ENCODE assay signal across 27 cellular contexts in the genomic region with DNA sequence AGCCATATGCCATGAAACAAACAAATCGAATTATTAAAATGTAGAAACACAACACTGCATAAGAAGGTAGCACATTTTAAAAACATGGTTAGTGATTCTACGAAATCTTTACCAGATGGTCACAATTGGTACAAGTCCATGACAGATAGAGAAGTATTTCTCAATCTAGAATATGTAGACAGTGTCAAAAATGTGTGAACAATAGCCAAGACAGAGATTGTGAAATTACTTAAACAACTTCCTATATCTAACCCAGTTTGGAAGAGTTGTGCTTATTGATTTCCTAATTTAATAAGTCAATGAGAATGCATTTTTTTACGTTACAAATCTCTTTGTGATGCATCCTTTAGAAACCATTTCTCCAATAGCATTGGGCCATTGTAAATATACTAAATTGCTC.
"Had no signal": no experiment of that assay in that cellular context is flagged by ENCODE, and none has a peak within 500 bp of the region (broad histone marks: within the 10 kb centered on the region; RNA-seq: fewer than 3 reads in every experiment).

No MANE protein-coding gene starts in this region.

- H3K4me1 Mint-ChIP-seq: activated CD4-positive, alpha-beta T cell treated with anti-CD3 and anti-CD28 coated beads, Interleukin-2, amount 10 ng/mL, durations not matched to agents 7 days and 5 days; activated CD8-positive, alpha-beta memory T cell treated with anti-CD3 and anti-CD28 coated beads, Interleukin-2, amount 10 ng/mL, durations not matched to agents 7 days and 5 days; activated naive CD8-positive, alpha-beta T cell treated with anti-CD3 and anti-CD28 coated beads, Interleukin-2, amount 50 U/mL, for 24 hours; stimulated activated memory B cell treated with anti-CD40 and anti-IgM and Interleukin-4, amounts not matched to agents 10 μg/mL and 1 μg/mL and 100 μg/mL, for 72 hours had no signal

- H3K4me3 Mint-ChIP-seq: activated CD4-positive, alpha-beta T cell treated with anti-CD3 and anti-CD28 coated beads, Interleukin-2, amount 10 ng/mL, durations not matched to agents 7 days and 5 days; activated CD8-positive, alpha-beta memory T cell treated with anti-CD3 and anti-CD28 coated beads, Interleukin-2, amount 10 ng/mL, durations not matched to agents 7 days and 5 days; activated CD8-positive, alpha-beta T cell treated with anti-CD3 and anti-CD28 coated beads for 36 hours; activated naive CD8-positive, alpha-beta T cell treated with anti-CD3 and anti-CD28 coated beads, Interleukin-2, amount 50 U/mL, for 24 hours; activated T-helper 1 cell treated with anti-CD3 and anti-CD28 coated beads, Interleukin-12 subunit alpha, Interleukin-12 subunit beta, Interleukin-2, Interleukin-4 antibody, amounts not matched to agents 30 ng/mL and 10 ng/mL and 1 ng/mL, durations not matched to agents 14 hours and 24 hours and 36 hours; natural killer cell treated with Interleukin-12 subunit alpha and Interleukin-12 subunit beta and Interleukin-15 and Interleukin-18, amount 100 ng/mL, for 72 hours; stimulated activated memory B cell treated with anti-CD40 and anti-IgM and Interleukin-4, amounts not matched to agents 10 μg/mL and 1 μg/mL and 100 μg/mL, for 72 hours had no signal

- H3K4me3 ChIP-seq: body of pancreas, cardiac muscle cell, gastrocnemius medialis, left ventricle myocardium inferior, sigmoid colon, smooth muscle cell, transverse colon, uterus had no signal

- H3K9me3 Mint-ChIP-seq: activated T-helper 1 cell treated with anti-CD3 and anti-CD28 coated beads, Interleukin-12 subunit alpha, Interleukin-12 subunit beta, Interleukin-2, Interleukin-4 antibody, amounts not matched to agents 30 ng/mL and 10 ng/mL and 1 ng/mL, durations not matched to agents 14 hours and 24 hours and 36 hours; stimulated activated memory B cell treated with anti-CD40 and anti-IgM and Interleukin-4, amounts not matched to agents 10 μg/mL and 1 μg/mL and 100 μg/mL, for 72 hours had no signal

- H3K36me3 Mint-ChIP-seq: activated CD8-positive, alpha-beta memory T cell treated with anti-CD3 and anti-CD28 coated beads, Interleukin-2, amount 10 ng/mL, durations not matched to agents 7 days and 5 days; stimulated activated memory B cell treated with anti-CD40 and anti-IgM and Interleukin-4, amounts not matched to agents 10 μg/mL and 1 μg/mL and 100 μg/mL, for 72 hours had no signal

- ATAC-seq: activated CD8-positive, alpha-beta memory T cell treated with anti-CD3 and anti-CD28 coated beads, Interleukin-2, amount 10 ng/mL, durations not matched to agents 7 days and 5 days; activated CD8-positive, alpha-beta T cell treated with anti-CD3 and anti-CD28 coated beads for 36 hours; activated naive CD8-positive, alpha-beta T cell treated with anti-CD3 and anti-CD28 coated beads, Interleukin-2, amount 50 U/mL, for 24 hours; body of pancreas; gastrocnemius medialis; natural killer cell treated with Interleukin-12 subunit alpha and Interleukin-12 subunit beta and Interleukin-15 and Interleukin-18, amount 100 ng/mL, for 72 hours; stimulated activated memory B cell treated with anti-CD40 and anti-IgM and Interleukin-4, amounts not matched to agents 10 μg/mL and 1 μg/mL and 100 μg/mL, for 72 hours had no signal

- H3K27me3 Mint-ChIP-seq: activated CD4-positive, alpha-beta T cell treated with anti-CD3 and anti-CD28 coated beads, Interleukin-2, amount 10 ng/mL, durations not matched to agents 7 days and 5 days; activated CD8-positive, alpha-beta memory T cell treated with anti-CD3 and anti-CD28 coated beads, Interleukin-2, amount 10 ng/mL, durations not matched to agents 7 days and 5 days; activated CD8-positive, alpha-beta T cell treated with anti-CD3 and anti-CD28 coated beads for 36 hours; activated naive CD8-positive, alpha-beta T cell treated with anti-CD3 and anti-CD28 coated beads, Interleukin-2, amount 50 U/mL, for 24 hours; natural killer cell treated with Interleukin-12 subunit alpha and Interleukin-12 subunit beta and Interleukin-15 and Interleukin-18, amount 100 ng/mL, for 72 hours; progenitor cell of endocrine pancreas; stimulated activated memory B cell treated with anti-CD40 and anti-IgM and Interleukin-4, amounts not matched to agents 10 μg/mL and 1 μg/mL and 100 μg/mL, for 72 hours had no signal

- DNase-seq: activated CD4-positive, alpha-beta T cell treated with anti-CD3 and anti-CD28 coated beads, Interleukin-2, amount 10 ng/mL, durations not matched to agents 7 days and 5 days; activated CD4-positive, CD25-positive, alpha-beta regulatory T cell treated with anti-CD3 and anti-CD28 coated beads, Interleukin-2, amount 50 U/mL, for 72 hours; activated CD8-positive, alpha-beta memory T cell treated with anti-CD3 and anti-CD28 coated beads, Interleukin-2, amount 10 ng/mL, durations not matched to agents 7 days and 5 days; activated CD8-positive, alpha-beta T cell treated with anti-CD3 and anti-CD28 coated beads for 36 hours; activated gamma-delta T cell; activated naive CD4-positive, alpha-beta T cell treated with anti-CD3 and anti-CD28 coated beads, Interleukin-2, amount 50 U/mL, for 16 hours; activated naive CD8-positive, alpha-beta T cell treated with anti-CD3 and anti-CD28 coated beads, Interleukin-2, amount 50 U/mL, for 24 hours; activated T-cell treated with anti-CD3 and anti-CD28 coated beads for 4 hours; anterior cingulate cortex; body of pancreas; cortex of kidney; gastrocnemius medialis; hypothalamus; left ventricle myocardium inferior; midbrain; retina; sigmoid colon; stimulated activated CD4-positive, alpha-beta T cell treated with anti-CD3 and anti-CD28 coated beads, Interleukin-15, amount 100 ng/mL, for 24 hours; transverse colon; uterus; WERI-Rb-1 had no signal

- H3K27ac Mint-ChIP-seq: activated CD4-positive, alpha-beta T cell treated with anti-CD3 and anti-CD28 coated beads, Interleukin-2, amount 10 ng/mL, durations not matched to agents 7 days and 5 days; activated CD8-positive, alpha-beta memory T cell treated with anti-CD3 and anti-CD28 coated beads, Interleukin-2, amount 10 ng/mL, durations not matched to agents 7 days and 5 days; activated CD8-positive, alpha-beta T cell treated with anti-CD3 and anti-CD28 coated beads for 36 hours; activated naive CD8-positive, alpha-beta T cell treated with anti-CD3 and anti-CD28 coated beads, Interleukin-2, amount 50 U/mL, for 24 hours; activated T-helper 1 cell treated with anti-CD3 and anti-CD28 coated beads, Interleukin-12 subunit alpha, Interleukin-12 subunit beta, Interleukin-2, Interleukin-4 antibody, amounts not matched to agents 30 ng/mL and 10 ng/mL and 1 ng/mL, durations not matched to agents 14 hours and 24 hours and 36 hours; natural killer cell treated with Interleukin-12 subunit alpha and Interleukin-12 subunit beta and Interleukin-15 and Interleukin-18, amount 100 ng/mL, for 72 hours; progenitor cell of endocrine pancreas; stimulated activated memory B cell treated with anti-CD40 and anti-IgM and Interleukin-4, amounts not matched to agents 10 μg/mL and 1 μg/mL and 100 μg/mL, for 72 hours had no signal
